In the genomic region with DNA sequence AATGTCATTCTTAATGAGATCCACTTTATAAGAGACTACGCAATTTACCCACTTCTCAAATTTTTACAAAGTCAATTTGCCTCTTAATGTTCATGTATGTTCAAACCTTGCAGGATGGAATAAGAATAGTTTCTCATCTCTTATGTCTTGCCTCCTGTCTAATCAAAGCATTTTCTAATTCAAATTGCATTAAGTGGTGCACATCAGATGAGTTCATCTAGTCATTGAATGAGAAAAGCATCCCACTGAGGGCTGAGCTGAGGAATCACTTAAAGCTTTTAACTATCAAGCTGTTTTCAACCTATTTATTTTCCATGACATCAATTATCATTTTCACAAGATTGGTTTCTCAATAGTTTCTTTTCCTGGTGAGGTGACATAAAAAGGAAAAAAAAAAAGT, we compare ENCODE assay signal across 1 cellular context.
TF ChIP-seq lines count a peak whose summit lies in the region.

No MANE protein-coding gene starts in this region.

TF ChIP-seq in H1, 55 proteins besides CTCF, POLR2A, EP300 and RAD21 (continued from another document):
- peak; percentile 51; the same call in 1 of the 2 replicates for TF ChIP-seq ATF2 (IDR thresholded peaks at IDR 0.05; ENCODE audit: low read length)
- TF ChIP-seq POU5F1 (IDR thresholded peaks at IDR 0.05; ENCODE audit: low read depth, low read length), result peak; percentile 70
- peak; percentile 54 for TF ChIP-seq CHD7 (IDR thresholded peaks at IDR 0.05; ENCODE audit: insufficient replicate concordance, low read length)
- TF ChIP-seq NANOG (IDR thresholded peaks at IDR 0.05; ENCODE audit: insufficient read depth, low read depth, low read length, poor library complexity, severe bottlenecking), result peak; percentile 94
